In genomic region chr13:31314961-31315360, GRCh38 we compare ENCODE assay signal across 23 cellular contexts.
A peak's percentile ranks its signal among the peaks of the same experiment; 100 is the strongest.
DNase-seq lines count a peak whose midpoint lies in the region; ATAC-seq and TF ChIP-seq lines count a peak whose summit lies in the region.
"Had no signal": no experiment of that assay in that cellular context is flagged by ENCODE, and none has a peak within 500 bp of the region (broad histone marks: within the 10 kb centered on the region; RNA-seq: fewer than 3 reads in every experiment).

No MANE protein-coding gene starts in this region.

- H3K36me3 Mint-ChIP-seq in endodermal cell (ENCODE audit: low read depth) = peaks cover 68% of the 10 kb centered on the region
- H3K36me3 Mint-ChIP-seq: CD14-positive monocyte had no signal

- H3K27ac ChIP-seq in endodermal cell (ENCODE audit: low read depth, low read length) = no peak overlapping the region
- H3K27ac ChIP-seq: BLaER1 had no signal

- ATAC-seq in HG03342 (IDR thresholded peaks at IDR 0.05; ENCODE audit: unreplicated experiment) = no peak
- ATAC-seq: GM12878 had no signal

- H3K4me1 Mint-ChIP-seq in endodermal cell = no peaks in the 10 kb centered on the region
- H3K4me1 Mint-ChIP-seq: CD14-positive monocyte; CD4-positive, alpha-beta memory T cell; CD4-positive, CD25-positive, alpha-beta regulatory T cell; CD8-positive, alpha-beta memory T cell had no signal

- peaks cover 27% of the 10 kb centered on the region for H3K9me3 ChIP-seq in adipocyte (ENCODE audit: control insufficient read depth, low read length)
- H3K9me3 ChIP-seq in endodermal cell (ENCODE audit: control insufficient read depth, low read length) = peaks cover 76% of the 10 kb centered on the region

- no peaks in the 10 kb centered on the region for H3K27me3 ChIP-seq in adipocyte (replicated peaks; ENCODE audit: control insufficient read depth, insufficient read depth, low read length)
- no peaks in the 10 kb centered on the region for H3K27me3 ChIP-seq in endodermal cell (ENCODE audit: control insufficient read depth, insufficient read depth, low read length, poor library complexity, severe bottlenecking)
- H3K27me3 ChIP-seq: BE2C, BLaER1 had no signal

- no peak overlapping the region for H3K9ac ChIP-seq in adipocyte (ENCODE audit: low read length)
- no peak overlapping the region for H3K9ac ChIP-seq in endodermal cell (ENCODE audit: extremely low read depth, low read length, poor library complexity, severe bottlenecking)
- H3K9ac ChIP-seq: BLaER1 had no signal

- H3K4me3 Mint-ChIP-seq in endodermal cell = no peak overlapping the region
- H3K4me3 Mint-ChIP-seq: CD14-positive monocyte; CD4-positive, alpha-beta memory T cell; CD4-positive, CD25-positive, alpha-beta regulatory T cell; CD8-positive, alpha-beta memory T cell had no signal

- 75 to 89% methylated on average over 1 to 2 of the region's 2 CpGs for WGBS in endodermal cell (ENCODE audit: insufficient coverage in 1 of 2, insufficient read length in 1 of 2), 2 experiments

- H3K4me3 ChIP-seq in adipocyte (ENCODE audit: low read length) = peak overlapping the region; percentile 29
- peak overlapping the region; percentile 19 for H3K4me3 ChIP-seq in endodermal cell (ENCODE audit: low read length)
- H3K4me3 ChIP-seq: BLaER1, GM12878 had no signal

- no peaks in the 10 kb centered on the region for H3K27me3 Mint-ChIP-seq in endodermal cell (ENCODE audit: insufficient read depth)
- H3K27me3 Mint-ChIP-seq: CD4-positive, alpha-beta memory T cell; CD4-positive, CD25-positive, alpha-beta regulatory T cell; CD8-positive, alpha-beta memory T cell had no signal

- peaks cover 59% of the 10 kb centered on the region for H3K9me3 Mint-ChIP-seq in endodermal cell

- DNase-seq in adipocyte (ENCODE audit: low read depth) (no peak), endodermal cell (no peak), iPS-NIHi11 (ENCODE audit: low spot score) (no peak)
- no peak for DNase-seq in activated CD4-positive, alpha-beta T cell treated with anti-CD3 and anti-CD28 coated beads for 48 hours
- DNase-seq: 8988T; ACHN; BE2C; C1 segment of cervical spinal cord; CD4-positive, alpha-beta memory T cell; CD4-positive, CD25-positive, alpha-beta regulatory T cell; CD8-positive, alpha-beta memory T cell; COR-L47; DMS 273 treated with DMSO at 0.1 percent for 48 hours; DMS153; DMS53; DMS79; DND-41; EL; GDM1 had no signal

- H3K4me1 ChIP-seq in adipocyte (ENCODE audit: control insufficient read depth, insufficient read depth, low read length) = no peaks in the 10 kb centered on the region
- H3K4me1 ChIP-seq in endodermal cell (ENCODE audit: control insufficient read depth, insufficient read depth, low read length) = no peaks in the 10 kb centered on the region
- H3K4me1 ChIP-seq: BE2C, BLaER1 had no signal

- TF ChIP-seq CTCF in endodermal cell (conservative IDR thresholded peaks at IDR 0.05) = no peak

- H3K27ac Mint-ChIP-seq in endodermal cell = no peak overlapping the region
- H3K27ac Mint-ChIP-seq: CD14-positive monocyte; CD4-positive, alpha-beta memory T cell; CD4-positive, CD25-positive, alpha-beta regulatory T cell; CD8-positive, alpha-beta memory T cell had no signal

- H3K36me3 ChIP-seq in adipocyte (ENCODE audit: control insufficient read depth, insufficient read depth, low read length, severe bottlenecking) = peaks cover 3% of the 10 kb centered on the region
- peaks cover 24% of the 10 kb centered on the region for H3K36me3 ChIP-seq in endodermal cell (ENCODE audit: control insufficient read depth, insufficient read depth, low read length)
- H3K36me3 ChIP-seq: BE2C had no signal
